In the genomic region with DNA sequence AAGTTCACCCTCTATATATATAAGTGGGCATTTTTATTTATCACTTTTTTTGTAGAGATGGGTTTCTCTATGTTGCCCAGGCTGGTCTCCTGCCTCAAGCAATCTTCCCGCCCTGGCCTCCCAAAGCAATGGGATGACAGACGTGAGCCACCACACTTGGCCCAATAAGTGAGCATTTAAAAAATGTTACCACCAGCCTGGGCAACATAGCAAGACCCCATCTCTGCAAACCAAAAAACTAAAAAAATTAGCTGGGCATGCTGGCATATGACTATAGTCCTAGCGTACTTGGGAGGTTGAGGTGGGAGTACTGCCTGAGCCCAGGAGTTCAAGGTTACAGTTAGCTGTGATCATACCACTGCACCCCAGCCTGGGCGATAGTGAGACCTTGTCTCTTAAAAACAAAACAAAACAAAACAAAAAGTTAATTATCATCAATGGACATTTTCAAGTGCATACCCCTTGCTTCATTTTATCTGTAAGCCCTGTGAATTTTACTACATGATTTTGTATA, we compare ENCODE assay signal across 29 cellular contexts.
"Had no signal": no experiment of that assay in that cellular context is flagged by ENCODE, and none has a peak within 500 bp of the region (broad histone marks: within the 10 kb centered on the region; RNA-seq: fewer than 3 reads in every experiment).

No MANE protein-coding gene starts in this region.

- H3K9me3 Mint-ChIP-seq: activated CD4-positive, alpha-beta memory T cell treated with anti-CD3 and anti-CD28 coated beads for 36 hours; activated naive CD4-positive, alpha-beta T cell treated with anti-CD3 and anti-CD28 coated beads, Interleukin-2, amount 10 ng/mL, durations not matched to agents 7 days and 5 days; activated T-helper 1 cell treated with anti-CD3 and anti-CD28 coated beads, Interleukin-12 subunit alpha, Interleukin-12 subunit beta, Interleukin-2, Interleukin-4 antibody, amounts not matched to agents 30 ng/mL and 10 ng/mL and 1 ng/mL, durations not matched to agents 14 hours and 24 hours and 36 hours; natural killer cell; T-helper 2 cell treated with Interferon-gamma antibody and Interleukin-4, amounts not matched to agents 5 μg/mL and 100 μg/mL, for 36 hours had no signal

- H3K27me3 ChIP-seq: esophagus squamous epithelium, left lung, neural progenitor cell, right atrium auricular region, upper lobe of left lung, vagina had no signal

- H3K9me3 ChIP-seq: esophagus squamous epithelium, left lung, right atrium auricular region, upper lobe of left lung, vagina had no signal

- H3K27me3 Mint-ChIP-seq: activated CD4-positive, alpha-beta memory T cell treated with anti-CD3 and anti-CD28 coated beads for 36 hours; activated naive CD4-positive, alpha-beta T cell treated with anti-CD3 and anti-CD28 coated beads, Interleukin-2, amount 10 ng/mL, durations not matched to agents 7 days and 5 days had no signal

- H3K27ac Mint-ChIP-seq: activated CD4-positive, alpha-beta memory T cell treated with anti-CD3 and anti-CD28 coated beads for 36 hours; activated T-helper 1 cell treated with anti-CD3 and anti-CD28 coated beads, Interleukin-12 subunit alpha, Interleukin-12 subunit beta, Interleukin-2, Interleukin-4 antibody, amounts not matched to agents 30 ng/mL and 10 ng/mL and 1 ng/mL, durations not matched to agents 14 hours and 24 hours and 36 hours; neural progenitor cell; T-helper 2 cell treated with Interferon-gamma antibody and Interleukin-4, amounts not matched to agents 5 μg/mL and 100 μg/mL, for 36 hours had no signal

- FAIRE-seq: bronchial epithelial cell, colon, islet of Langerhans had no signal

- H3K4me1 ChIP-seq: parathyroid adenoma had no signal

- H3K27ac ChIP-seq: epithelial cell of prostate, esophagus squamous epithelium, left lung, neural progenitor cell, parathyroid adenoma, right atrium auricular region, upper lobe of left lung, vagina had no signal

- H3K4me2 ChIP-seq: neural progenitor cell had no signal

- H3K4me3 ChIP-seq: esophagus squamous epithelium, left lung, lung, neural progenitor cell, right atrium auricular region, upper lobe of left lung, vagina had no signal

- H2AFZ ChIP-seq: neural progenitor cell, parathyroid adenoma had no signal

- ATAC-seq: left lung, natural killer cell had no signal

- H3K9ac ChIP-seq: neural progenitor cell, parathyroid adenoma had no signal

- H3K4me3 Mint-ChIP-seq: activated CD4-positive, alpha-beta memory T cell treated with anti-CD3 and anti-CD28 coated beads for 36 hours; activated naive CD4-positive, alpha-beta T cell treated with anti-CD3 and anti-CD28 coated beads, Interleukin-2, amount 10 ng/mL, durations not matched to agents 7 days and 5 days; activated T-helper 1 cell treated with anti-CD3 and anti-CD28 coated beads, Interleukin-12 subunit alpha, Interleukin-12 subunit beta, Interleukin-2, Interleukin-4 antibody, amounts not matched to agents 30 ng/mL and 10 ng/mL and 1 ng/mL, durations not matched to agents 14 hours and 24 hours and 36 hours; natural killer cell; neural progenitor cell; T-helper 2 cell treated with Interferon-gamma antibody and Interleukin-4, amounts not matched to agents 5 μg/mL and 100 μg/mL, for 36 hours had no signal

- DNase-seq: activated CD4-positive, alpha-beta memory T cell treated with anti-CD3 and anti-CD28 coated beads for 36 hours; activated CD4-positive, alpha-beta T cell treated with anti-CD3 and anti-CD28 coated beads for 48 hours; activated CD4-positive, CD25-positive, alpha-beta regulatory T cell; activated gamma-delta T cell; activated naive CD4-positive, alpha-beta T cell treated with anti-CD3 and anti-CD28 coated beads, Interleukin-2, amount 10 ng/mL, durations not matched to agents 7 days and 5 days; activated T-cell treated with anti-CD3 and anti-CD28 coated beads for 4 hours; dermis blood vessel endothelial cell; effector CD4-positive, alpha-beta T cell; esophagus squamous epithelium; foreskin melanocyte; left lung; mesendoderm; natural killer cell; occipital lobe; stimulated activated CD4-positive, alpha-beta T cell treated with anti-CD3 and anti-CD28 coated beads, Interleukin-2, amount 100 ng/mL, for 48 hours; stimulated activated naive CD4-positive, alpha-beta T cell treated with Interleukin-2 at 50 U/mL for 16 hours; T-helper 1 cell; upper lobe of left lung had no signal

- H3K36me3 ChIP-seq: esophagus squamous epithelium, left lung, neural progenitor cell, right atrium auricular region, upper lobe of left lung, vagina had no signal

- H3K36me3 Mint-ChIP-seq: natural killer cell had no signal
